ENCODE assay signal across 1 cellular context in genomic region chr9:92669890-92670708, GRCh38.
TF ChIP-seq lines count a peak whose summit lies in the region.

A gene with protein sequence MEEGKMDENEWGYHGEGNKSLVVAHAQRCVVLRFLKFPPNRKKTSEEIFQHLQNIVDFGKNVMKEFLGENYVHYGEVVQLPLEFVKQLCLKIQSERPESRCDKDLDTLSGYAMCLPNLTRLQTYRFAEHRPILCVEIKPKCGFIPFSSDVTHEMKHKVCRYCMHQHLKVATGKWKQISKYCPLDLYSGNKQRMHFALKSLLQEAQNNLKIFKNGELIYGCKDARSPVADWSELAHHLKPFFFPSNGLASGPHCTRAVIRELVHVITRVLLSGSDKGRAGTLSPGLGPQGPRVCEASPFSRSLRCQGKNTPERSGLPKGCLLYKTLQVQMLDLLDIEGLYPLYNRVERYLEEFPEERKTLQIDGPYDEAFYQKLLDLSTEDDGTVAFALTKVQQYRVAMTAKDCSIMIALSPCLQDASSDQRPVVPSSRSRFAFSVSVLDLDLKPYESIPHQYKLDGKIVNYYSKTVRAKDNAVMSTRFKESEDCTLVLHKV (minus strand): TSS chr9:92670131. CDS start chr9:92669988, 143 bp downstream.

TF ChIP-seq in HepG2, 621 proteins besides CTCF, POLR2A, EP300 and RAD21 (continues in another document):
- TF ChIP-seq MYPOP (CRISPR knock-in tag; IDR thresholded peaks at IDR 0.05) (0 out of 2 replicates have a peak, but pooled peaks have one; percentile 26), ZNF768 (CRISPR knock-in tag; IDR thresholded peaks at IDR 0.05) (peak; percentile 86), MEIS2 (CRISPR knock-in tag; IDR thresholded peaks at IDR 0.05) (peak; percentile 94), ZNF354B (CRISPR knock-in tag; IDR thresholded peaks at IDR 0.05) (no peak), PRMT3 (CRISPR knock-in tag; IDR thresholded peaks at IDR 0.05; ENCODE audit: borderline replicate concordance, low read depth) (no peak), RBAK (CRISPR knock-in tag; IDR thresholded peaks at IDR 0.05) (no peak), ETV6 (CRISPR knock-in tag; conservative IDR thresholded peaks at IDR 0.05) (no peak), ZNF777 (CRISPR knock-in tag; IDR thresholded peaks at IDR 0.05) (peak; percentile 87), ZNF724P (CRISPR knock-in tag; IDR thresholded peaks at IDR 0.05; ENCODE audit: borderline replicate concordance) (no peak), LRRFIP1 (CRISPR knock-in tag; conservative IDR thresholded peaks at IDR 0.05) (no peak), ELF1 (CRISPR knock-in tag; IDR thresholded peaks at IDR 0.05) (peak; percentile 99), NFYB (CRISPR knock-in tag; IDR thresholded peaks at IDR 0.05) (peak; percentile 65), PHF8 (CRISPR knock-in tag; IDR thresholded peaks at IDR 0.05) (peak; percentile 93), ZNF17 (CRISPR knock-in tag; IDR thresholded peaks at IDR 0.05) (no peak), TP53 (CRISPR knock-in tag; conservative IDR thresholded peaks at IDR 0.05) (0 out of 2 replicates have a peak, but pooled peaks have one; percentile 54), ZNF672 (CRISPR knock-in tag; IDR thresholded peaks at IDR 0.05) (no peak), ZNF501 (CRISPR knock-in tag; IDR thresholded peaks at IDR 0.05) (no peak; the same call in 1 of the 2 replicates), RBM39 (IDR thresholded peaks at IDR 0.05; ENCODE audit: low read depth, low read length, poor library complexity, severe bottlenecking) (no peak), ZBTB8A (CRISPR knock-in tag; IDR thresholded peaks at IDR 0.05; ENCODE audit: borderline replicate concordance, low read depth) (no peak), ZNF235 (CRISPR knock-in tag; IDR thresholded peaks at IDR 0.05; ENCODE audit: borderline replicate concordance) (no peak), NFATC3 (CRISPR knock-in tag; IDR thresholded peaks at IDR 0.05) (no peak), PCBP2 (optimal IDR thresholded peaks at IDR 0.05; ENCODE audit: low read depth, low read length, poor library complexity, severe bottlenecking) (no peak), GPBP1L1 (CRISPR knock-in tag; IDR thresholded peaks at IDR 0.05) (no peak), CENPBD1 (CRISPR knock-in tag; IDR thresholded peaks at IDR 0.05; ENCODE audit: borderline replicate concordance, low read depth) (no peak), KMT2A (CRISPR knock-in tag; IDR thresholded peaks at IDR 0.05) (peak; percentile 94), KDM5B (CRISPR knock-in tag; IDR thresholded peaks at IDR 0.05; ENCODE audit: borderline replicate concordance) (peak; percentile 46; the same call in 1 of the 2 replicates), MLXIP (CRISPR knock-in tag; IDR thresholded peaks at IDR 0.05; ENCODE audit: borderline replicate concordance) (no peak; the same call in 1 of the 2 replicates), ZNF788 (CRISPR knock-in tag; IDR thresholded peaks at IDR 0.05; ENCODE audit: borderline replicate concordance) (peak; percentile 95; the same call in 1 of the 2 replicates), NPAS2 (CRISPR knock-in tag; IDR thresholded peaks at IDR 0.05; ENCODE audit: borderline replicate concordance) (no peak), XRCC5 (optimal IDR thresholded peaks at IDR 0.05; ENCODE audit: low read length) (peak; percentile 82), ZNF121 (CRISPR knock-in tag; IDR thresholded peaks at IDR 0.05) (peak; percentile 93), NFIC (IDR thresholded peaks at IDR 0.05; ENCODE audit: low read length) (no peak), ZMYM3 (CRISPR knock-in tag; IDR thresholded peaks at IDR 0.05) (no peak), HNRNPLL (IDR thresholded peaks at IDR 0.05; ENCODE audit: low read depth, low read length, poor library complexity, severe bottlenecking) (peak; percentile 83), TAF1 (CRISPR knock-in tag; IDR thresholded peaks at IDR 0.05) (peak; percentile 88)
- TF ChIP-seq, protein P1, sequence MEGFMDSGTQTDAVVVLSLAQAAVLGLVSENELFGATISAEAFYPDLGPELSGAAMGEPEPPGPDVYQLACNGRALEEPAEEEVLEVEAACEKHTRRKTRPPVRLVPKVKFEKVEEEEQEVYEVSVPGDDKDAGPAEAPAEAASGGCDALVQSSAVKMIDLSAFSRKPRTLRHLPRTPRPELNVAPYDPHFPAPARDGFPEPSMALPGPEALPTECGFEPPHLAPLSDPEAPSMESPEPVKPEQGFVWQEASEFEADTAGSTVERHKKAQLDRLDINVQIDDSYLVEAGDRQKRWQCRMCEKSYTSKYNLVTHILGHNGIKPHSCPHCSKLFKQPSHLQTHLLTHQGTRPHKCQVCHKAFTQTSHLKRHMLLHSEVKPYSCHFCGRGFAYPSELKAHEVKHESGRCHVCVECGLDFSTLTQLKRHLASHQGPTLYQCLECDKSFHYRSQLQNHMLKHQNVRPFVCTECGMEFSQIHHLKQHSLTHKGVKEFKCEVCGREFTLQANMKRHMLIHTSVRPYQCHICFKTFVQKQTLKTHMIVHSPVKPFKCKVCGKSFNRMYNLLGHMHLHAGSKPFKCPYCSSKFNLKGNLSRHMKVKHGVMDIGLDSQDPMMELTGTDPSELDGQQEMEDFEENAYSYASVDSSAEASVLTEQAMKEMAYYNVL (CRISPR knock-in tag; IDR thresholded peaks at IDR 0.05; ENCODE audit: borderline replicate concordance), result peak; percentile 68; the same call in 1 of the 2 replicates
- TF ChIP-seq, protein P2, sequence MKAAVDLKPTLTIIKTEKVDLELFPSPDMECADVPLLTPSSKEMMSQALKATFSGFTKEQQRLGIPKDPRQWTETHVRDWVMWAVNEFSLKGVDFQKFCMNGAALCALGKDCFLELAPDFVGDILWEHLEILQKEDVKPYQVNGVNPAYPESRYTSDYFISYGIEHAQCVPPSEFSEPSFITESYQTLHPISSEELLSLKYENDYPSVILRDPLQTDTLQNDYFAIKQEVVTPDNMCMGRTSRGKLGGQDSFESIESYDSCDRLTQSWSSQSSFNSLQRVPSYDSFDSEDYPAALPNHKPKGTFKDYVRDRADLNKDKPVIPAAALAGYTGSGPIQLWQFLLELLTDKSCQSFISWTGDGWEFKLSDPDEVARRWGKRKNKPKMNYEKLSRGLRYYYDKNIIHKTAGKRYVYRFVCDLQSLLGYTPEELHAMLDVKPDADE (CRISPR knock-in tag; IDR thresholded peaks at IDR 0.05), result no peak
- TF ChIP-seq, protein P3, sequence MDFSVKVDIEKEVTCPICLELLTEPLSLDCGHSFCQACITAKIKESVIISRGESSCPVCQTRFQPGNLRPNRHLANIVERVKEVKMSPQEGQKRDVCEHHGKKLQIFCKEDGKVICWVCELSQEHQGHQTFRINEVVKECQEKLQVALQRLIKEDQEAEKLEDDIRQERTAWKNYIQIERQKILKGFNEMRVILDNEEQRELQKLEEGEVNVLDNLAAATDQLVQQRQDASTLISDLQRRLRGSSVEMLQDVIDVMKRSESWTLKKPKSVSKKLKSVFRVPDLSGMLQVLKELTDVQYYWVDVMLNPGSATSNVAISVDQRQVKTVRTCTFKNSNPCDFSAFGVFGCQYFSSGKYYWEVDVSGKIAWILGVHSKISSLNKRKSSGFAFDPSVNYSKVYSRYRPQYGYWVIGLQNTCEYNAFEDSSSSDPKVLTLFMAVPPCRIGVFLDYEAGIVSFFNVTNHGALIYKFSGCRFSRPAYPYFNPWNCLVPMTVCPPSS (IDR thresholded peaks at IDR 0.05), result no peak
- TF ChIP-seq, protein P4, sequence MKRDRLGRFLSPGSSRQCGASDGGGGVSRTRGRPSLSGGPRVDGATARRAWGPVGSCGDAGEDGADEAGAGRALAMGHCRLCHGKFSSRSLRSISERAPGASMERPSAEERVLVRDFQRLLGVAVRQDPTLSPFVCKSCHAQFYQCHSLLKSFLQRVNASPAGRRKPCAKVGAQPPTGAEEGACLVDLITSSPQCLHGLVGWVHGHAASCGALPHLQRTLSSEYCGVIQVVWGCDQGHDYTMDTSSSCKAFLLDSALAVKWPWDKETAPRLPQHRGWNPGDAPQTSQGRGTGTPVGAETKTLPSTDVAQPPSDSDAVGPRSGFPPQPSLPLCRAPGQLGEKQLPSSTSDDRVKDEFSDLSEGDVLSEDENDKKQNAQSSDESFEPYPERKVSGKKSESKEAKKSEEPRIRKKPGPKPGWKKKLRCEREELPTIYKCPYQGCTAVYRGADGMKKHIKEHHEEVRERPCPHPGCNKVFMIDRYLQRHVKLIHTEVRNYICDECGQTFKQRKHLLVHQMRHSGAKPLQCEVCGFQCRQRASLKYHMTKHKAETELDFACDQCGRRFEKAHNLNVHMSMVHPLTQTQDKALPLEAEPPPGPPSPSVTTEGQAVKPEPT (CRISPR knock-in tag; IDR thresholded peaks at IDR 0.05; ENCODE audit: low read depth), result no peak
- TF ChIP-seq, protein P5, sequence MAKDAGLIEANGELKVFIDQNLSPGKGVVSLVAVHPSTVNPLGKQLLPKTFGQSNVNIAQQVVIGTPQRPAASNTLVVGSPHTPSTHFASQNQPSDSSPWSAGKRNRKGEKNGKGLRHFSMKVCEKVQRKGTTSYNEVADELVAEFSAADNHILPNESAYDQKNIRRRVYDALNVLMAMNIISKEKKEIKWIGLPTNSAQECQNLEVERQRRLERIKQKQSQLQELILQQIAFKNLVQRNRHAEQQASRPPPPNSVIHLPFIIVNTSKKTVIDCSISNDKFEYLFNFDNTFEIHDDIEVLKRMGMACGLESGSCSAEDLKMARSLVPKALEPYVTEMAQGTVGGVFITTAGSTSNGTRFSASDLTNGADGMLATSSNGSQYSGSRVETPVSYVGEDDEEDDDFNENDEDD (CRISPR knock-in tag; IDR thresholded peaks at IDR 0.05; ENCODE audit: borderline replicate concordance), result peak; percentile 36; the same call in 1 of the 2 replicates
- TF ChIP-seq, protein P6, sequence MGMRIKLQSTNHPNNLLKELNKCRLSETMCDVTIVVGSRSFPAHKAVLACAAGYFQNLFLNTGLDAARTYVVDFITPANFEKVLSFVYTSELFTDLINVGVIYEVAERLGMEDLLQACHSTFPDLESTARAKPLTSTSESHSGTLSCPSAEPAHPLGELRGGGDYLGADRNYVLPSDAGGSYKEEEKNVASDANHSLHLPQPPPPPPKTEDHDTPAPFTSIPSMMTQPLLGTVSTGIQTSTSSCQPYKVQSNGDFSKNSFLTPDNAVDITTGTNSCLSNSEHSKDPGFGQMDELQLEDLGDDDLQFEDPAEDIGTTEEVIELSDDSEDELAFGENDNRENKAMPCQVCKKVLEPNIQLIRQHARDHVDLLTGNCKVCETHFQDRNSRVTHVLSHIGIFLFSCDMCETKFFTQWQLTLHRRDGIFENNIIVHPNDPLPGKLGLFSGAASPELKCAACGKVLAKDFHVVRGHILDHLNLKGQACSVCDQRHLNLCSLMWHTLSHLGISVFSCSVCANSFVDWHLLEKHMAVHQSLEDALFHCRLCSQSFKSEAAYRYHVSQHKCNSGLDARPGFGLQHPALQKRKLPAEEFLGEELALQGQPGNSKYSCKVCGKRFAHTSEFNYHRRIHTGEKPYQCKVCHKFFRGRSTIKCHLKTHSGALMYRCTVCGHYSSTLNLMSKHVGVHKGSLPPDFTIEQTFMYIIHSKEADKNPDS (CRISPR knock-in tag; IDR thresholded peaks at IDR 0.05), result no peak
